In genomic region chr15:60441323-60441722, GRCh38 we compare ENCODE assay signal across 14 cellular contexts.
"Had no signal": no experiment of that assay in that cellular context is flagged by ENCODE, and none has a peak within 500 bp of the region (broad histone marks: within the 10 kb centered on the region; RNA-seq: fewer than 3 reads in every experiment).

No MANE protein-coding gene starts in this region.

- H3K9me3 ChIP-seq: adrenal gland, esophagus muscularis mucosa, left ventricle myocardium inferior, right lobe of liver, stomach, testis had no signal

- ATAC-seq: right lobe of liver had no signal

- H3K27ac ChIP-seq: adrenal gland, cardiac muscle cell, esophagus muscularis mucosa, left ventricle myocardium inferior, neural progenitor cell, right lobe of liver, stomach, testis had no signal

- H3K4me3 ChIP-seq: adrenal gland, cardiac muscle cell, esophagus muscularis mucosa, left ventricle myocardium inferior, neural progenitor cell, right lobe of liver, stomach, testis had no signal

- FAIRE-seq: kidney had no signal

- H3K4me1 ChIP-seq: esophagus muscularis mucosa, left ventricle myocardium inferior, neural progenitor cell, right lobe of liver, testis had no signal

- H3K4me1 Mint-ChIP-seq: neural progenitor cell had no signal

- H3K27ac Mint-ChIP-seq: activated T-helper 2 cell treated with anti-CD3 and anti-CD28 coated beads, Interferon-gamma antibody, Interleukin-2, Interleukin-4, amounts not matched to agents 10 μg/mL and 5 μg/mL and 100 μg/mL, durations not matched to agents 14 hours and 24 hours and 36 hours; neural progenitor cell had no signal

- H3K9me3 Mint-ChIP-seq: activated naive CD4-positive, alpha-beta T cell treated with anti-CD3 and anti-CD28 coated beads, Interleukin-2, amount 10 ng/mL, durations not matched to agents 7 days and 5 days; activated T-helper 2 cell treated with anti-CD3 and anti-CD28 coated beads, Interferon-gamma antibody, Interleukin-2, Interleukin-4, amounts not matched to agents 10 μg/mL and 5 μg/mL and 100 μg/mL, durations not matched to agents 14 hours and 24 hours and 36 hours; neural progenitor cell had no signal

- H3K4me3 Mint-ChIP-seq: activated naive CD4-positive, alpha-beta T cell treated with anti-CD3 and anti-CD28 coated beads, Interleukin-2, amount 10 ng/mL, durations not matched to agents 7 days and 5 days; neural progenitor cell had no signal

- DNase-seq: activated CD4-positive, alpha-beta T cell treated with anti-CD3 and anti-CD28 coated beads, Interleukin-2, amount 50 U/mL, for 4 hours; activated CD4-positive, CD25-positive, alpha-beta regulatory T cell treated with anti-CD3 and anti-CD28 coated beads, Interleukin-2, amount 50 U/mL, for 72 hours; activated naive CD4-positive, alpha-beta T cell treated with anti-CD3 and anti-CD28 coated beads, Interleukin-2, amount 10 ng/mL, durations not matched to agents 7 days and 5 days; adrenal gland; kidney; left ventricle myocardium inferior; right lobe of liver; stomach; T1000; testis had no signal

- H3K27me3 ChIP-seq: adrenal gland, cardiac muscle cell, esophagus muscularis mucosa, neural progenitor cell, right lobe of liver, stomach, testis had no signal
